In genomic region chr7:49453486-49453885, GRCh38 we compare ENCODE assay signal across 25 cellular contexts.
"Had no signal": no experiment of that assay in that cellular context is flagged by ENCODE, and none has a peak within 500 bp of the region (broad histone marks: within the 10 kb centered on the region; RNA-seq: fewer than 3 reads in every experiment).

No MANE protein-coding gene starts in this region.

- H3K27ac Mint-ChIP-seq: effector memory CD8-positive, alpha-beta T cell; endodermal cell; mesothelial cell of epicardium; naive B cell had no signal

- H3K36me3 ChIP-seq: esophagus squamous epithelium, gastrocnemius medialis, heart right ventricle, left lung, lower lobe of right lung had no signal

- H3K4me3 Mint-ChIP-seq: effector memory CD8-positive, alpha-beta T cell; endodermal cell; mesothelial cell of epicardium; naive B cell had no signal

- H3K4me1 Mint-ChIP-seq: endodermal cell, mesothelial cell of epicardium, naive B cell had no signal

- H3K4me1 ChIP-seq: esophagus squamous epithelium, gastrocnemius medialis, heart right ventricle, left lung, lower lobe of right lung had no signal

- H3K27me3 ChIP-seq: dorsolateral prefrontal cortex, esophagus squamous epithelium, gastrocnemius medialis, heart right ventricle, left lung had no signal

- H3K27ac ChIP-seq: coronary artery, dorsolateral prefrontal cortex, epithelial cell of prostate, esophagus squamous epithelium, gastrocnemius medialis, heart right ventricle, left lung, lower lobe of right lung had no signal

- H3K27me3 Mint-ChIP-seq: effector memory CD8-positive, alpha-beta T cell; naive B cell had no signal

- ATAC-seq: effector memory CD8-positive, alpha-beta T cell; esophagus mucosa; gastrocnemius medialis; heart right ventricle; left cardiac atrium; left lung; left ventricle myocardium superior; lower lobe of right lung; mucosa of descending colon had no signal

- DNase-seq: dermis blood vessel endothelial cell; effector CD8-positive, alpha-beta T cell; effector memory CD8-positive, alpha-beta T cell; endodermal cell; erythroblast; esophagus squamous epithelium; foreskin fibroblast; foreskin melanocyte; gastrocnemius medialis; glutamatergic neuron; head of caudate nucleus; heart right ventricle; hippocampal formation; left cardiac atrium; left ventricle myocardium superior; lower lobe of right lung; mesenchymal stem cell; mucosa of descending colon; naive B cell had no signal

- H3K4me3 ChIP-seq: coronary artery, dorsolateral prefrontal cortex, esophagus squamous epithelium, gastrocnemius medialis, heart right ventricle, left lung, lower lobe of right lung, mucosa of descending colon had no signal

- H3K36me3 Mint-ChIP-seq: mesothelial cell of epicardium, naive B cell had no signal

- H3K9me3 ChIP-seq: esophagus squamous epithelium, gastrocnemius medialis, lower lobe of right lung, mucosa of descending colon had no signal
